In genomic region chr9:19378154-19378553, GRCh38 we compare ENCODE assay signal across 8 cellular contexts. TPM values are rescaled to one million over a fixed set of nuclear protein-coding genes. Genes with fewer than 3 reads are reported as not detected.
DNase-seq lines count a peak whose midpoint lies in the region; ATAC-seq, FAIRE-seq and TF ChIP-seq lines count a peak whose summit lies in the region.

No MANE protein-coding gene starts in this region.

- peaks cover 72% of the 10 kb centered on the region for H3K36me3 Mint-ChIP-seq in activated CD4-positive, alpha-beta T cell treated with anti-CD3 and anti-CD28 coated beads, Interleukin-2, amount 10 ng/mL, durations not matched to agents 24 days and 14 days (ENCODE audit: low read depth)
- H3K36me3 Mint-ChIP-seq in T-helper 17 cell (ENCODE audit: low read depth) = peaks cover 14% of the 10 kb centered on the region
- H3K36me3 Mint-ChIP-seq in stimulated activated effector memory CD8-positive, alpha-beta T cell treated with anti-CD3 and anti-CD28 coated beads, Interleukin-12 subunit alpha, Interleukin-12 subunit beta, amount 100 ng/mL, for 72 hours = peaks cover 79% of the 10 kb centered on the region

- FAIRE-seq in small intestine (lab: Jason Lieb, UNC) (no peak), GM12892 (lab: Jason Lieb, UNC) (no peak)

- H3K4me1 ChIP-seq in small intestine (ENCODE audit: control insufficient read depth in 2 of 2, insufficient read depth in 1 of 2, low read depth in 1 of 2, low read length in 1 of 2) = peaks cover 0 to 3% of the 10 kb centered on the region in 2 donors

- ATAC-seq in T-helper 17 cell = no peak
- ATAC-seq in stimulated activated effector memory CD8-positive, alpha-beta T cell treated with anti-CD3 and anti-CD28 coated beads, Interleukin-12 subunit alpha, Interleukin-12 subunit beta, amount 100 ng/mL, for 72 hours = no peak

- POLR2A ChIA-PET in RWPE1 (lab: Yijun Ruan, JAX; ENCODE audit: low non-redundant PET) = no interaction called here

- H3K36me3 ChIP-seq in small intestine (ENCODE audit: control insufficient read depth in 2 of 2, insufficient read depth in 2 of 2, low read length in 2 of 2) = peaks cover 8 to 15% of the 10 kb centered on the region in 2 donors

- no peak for DNase-seq in activated CD4-positive, alpha-beta T cell treated with anti-CD3 and anti-CD28 coated beads, Interleukin-2, amount 10 ng/mL, durations not matched to agents 24 days and 14 days
- DNase-seq in activated CD4-positive, alpha-beta T cell treated with anti-CD3 and anti-CD28 coated beads, Interleukin-2, amount 50 U/mL, for 4 hours = no peak
- DNase-seq in T-helper 17 cell (no peak), fibroblast of pulmonary artery (ENCODE audit: low read depth) (no peak), small intestine (no peak), GM12892 (ENCODE audit: insufficient read length) (no peak), RWPE1 (ENCODE audit: low spot score) (no peak)
- DNase-seq in stimulated activated effector memory CD8-positive, alpha-beta T cell treated with anti-CD3 and anti-CD28 coated beads, Interleukin-12 subunit alpha, Interleukin-12 subunit beta, amount 100 ng/mL, for 72 hours (ENCODE audit: low spot score in 2 of 2) = no peak

- H3K4me3 ChIP-seq in fibroblast of pulmonary artery (replicated peaks; ENCODE audit: low read depth, low read length) (peak overlapping the region; percentile 73), small intestine (ENCODE audit: low read depth in 1 of 2, low read length in 2 of 2) (no peak overlapping the region)

- H3K4me3 Mint-ChIP-seq in activated CD4-positive, alpha-beta T cell treated with anti-CD3 and anti-CD28 coated beads, Interleukin-2, amount 10 ng/mL, durations not matched to agents 24 days and 14 days = peak overlapping the region; percentile 95
- H3K4me3 Mint-ChIP-seq in T-helper 17 cell = peak overlapping the region; percentile 98
- H3K4me3 Mint-ChIP-seq in stimulated activated effector memory CD8-positive, alpha-beta T cell treated with anti-CD3 and anti-CD28 coated beads, Interleukin-12 subunit alpha, Interleukin-12 subunit beta, amount 100 ng/mL, for 72 hours = peak overlapping the region; percentile 89

- TF ChIP-seq POLR2A in GM12892 (IDR thresholded peaks at IDR 0.05; ENCODE audit: low read depth, low read length) = no peak; the same call in 1 of the 2 replicates

- TF ChIP-seq CTCF in fibroblast of pulmonary artery (IDR thresholded peaks at IDR 0.05; ENCODE audit: low read length, missing control alignments) (no peak), RWPE1 (conservative IDR thresholded peaks at IDR 0.05; ENCODE audit: low read depth) (no peak)

- 12 to 48% (median 27%) methylated on average over 5 of the region's 5 CpGs for WGBS in small intestine, 3 donors

- no peaks in the 10 kb centered on the region for H3K27me3 ChIP-seq in small intestine (ENCODE audit: control insufficient read depth in 2 of 2, insufficient read depth in 2 of 2, low read length in 2 of 2)

- no peaks in the 10 kb centered on the region for H3K9me3 Mint-ChIP-seq in activated CD4-positive, alpha-beta T cell treated with anti-CD3 and anti-CD28 coated beads, Interleukin-2, amount 10 ng/mL, durations not matched to agents 24 days and 14 days
- H3K9me3 Mint-ChIP-seq in stimulated activated effector memory CD8-positive, alpha-beta T cell treated with anti-CD3 and anti-CD28 coated beads, Interleukin-12 subunit alpha, Interleukin-12 subunit beta, amount 100 ng/mL, for 72 hours = no peaks in the 10 kb centered on the region

- CTCF ChIA-PET in RWPE1 (lab: Yijun Ruan, JAX) = interaction anchor here (0.7 kb wide), 1 partner anchor 17 kb away, joined by 3 read pairs; no protein-coding TSS in a partner anchor

- H3K27ac ChIP-seq in small intestine (ENCODE audit: low read depth in 1 of 2, low read length in 1 of 2) (no peak overlapping the region), RWPE1 (no peak overlapping the region)

- H3K27ac Mint-ChIP-seq in activated CD4-positive, alpha-beta T cell treated with anti-CD3 and anti-CD28 coated beads, Interleukin-2, amount 10 ng/mL, durations not matched to agents 24 days and 14 days = peak overlapping the region; percentile 95
- peak overlapping the region; percentile 99 for H3K27ac Mint-ChIP-seq in T-helper 17 cell
- H3K27ac Mint-ChIP-seq in stimulated activated effector memory CD8-positive, alpha-beta T cell treated with anti-CD3 and anti-CD28 coated beads, Interleukin-12 subunit alpha, Interleukin-12 subunit beta, amount 100 ng/mL, for 72 hours = peak overlapping the region; percentile 99

- H3K27me3 Mint-ChIP-seq in activated CD4-positive, alpha-beta T cell treated with anti-CD3 and anti-CD28 coated beads, Interleukin-2, amount 10 ng/mL, durations not matched to agents 24 days and 14 days = no peaks in the 10 kb centered on the region
- H3K27me3 Mint-ChIP-seq in T-helper 17 cell = no peaks in the 10 kb centered on the region

- H3K9me3 ChIP-seq in T-helper 17 cell (ENCODE audit: control insufficient read depth, low read length, poor library complexity, severe bottlenecking) (no peaks in the 10 kb centered on the region), small intestine (ENCODE audit: control insufficient read depth, low read depth) (no peaks in the 10 kb centered on the region)

- peaks cover 45% of the 10 kb centered on the region for H3K4me1 Mint-ChIP-seq in activated CD4-positive, alpha-beta T cell treated with anti-CD3 and anti-CD28 coated beads, Interleukin-2, amount 10 ng/mL, durations not matched to agents 24 days and 14 days
- peaks cover 40% of the 10 kb centered on the region for H3K4me1 Mint-ChIP-seq in T-helper 17 cell
- H3K4me1 Mint-ChIP-seq in stimulated activated effector memory CD8-positive, alpha-beta T cell treated with anti-CD3 and anti-CD28 coated beads, Interleukin-12 subunit alpha, Interleukin-12 subunit beta, amount 100 ng/mL, for 72 hours = peaks cover 52% of the 10 kb centered on the region

- intact Hi-C loops in activated CD4-positive, alpha-beta T cell treated with anti-CD3 and anti-CD28 coated beads, Interleukin-2, amount 10 ng/mL, durations not matched to agents 24 days and 14 days (cut with micrococcal nuclease) = no loop called here

RNA-seq across cellular contexts. Expression of gene RPS6, which starts 1.9 kb away (rescaled TPM):
- total RNA-seq in activated CD4-positive, alpha-beta T cell treated with anti-CD3 and anti-CD28 coated beads, Interleukin-2, amount 10 ng/mL, durations not matched to agents 24 days and 14 days = 2,309 and 2,326 TPM in 2 replicates
- total RNA-seq in T-helper 17 cell = 1,000 to 10,000 TPM; 3,083 to 3,236 TPM
- 1,000 to 10,000 TPM; 1,868 to 4,030 (median 3,204) TPM for polyA plus RNA-seq in small intestine
- 6,811 TPM for polyA plus RNA-seq in GM12892 (2012; ENCODE audit: missing spikeins)

RNA-seq across cellular contexts. Expression of gene ACER2, which starts 30.7 kb away (rescaled TPM):
- total RNA-seq in activated CD4-positive, alpha-beta T cell treated with anti-CD3 and anti-CD28 coated beads, Interleukin-2, amount 10 ng/mL, durations not matched to agents 24 days and 14 days = 0.96 and 1.3 TPM in 2 replicates
- total RNA-seq in T-helper 17 cell = 1 to 10 TPM; 1.8 to 7.8 TPM
- 1 to 10 TPM in 2 of 3 donors, under 1 TPM in 1; 0.45 to 1.1 (median 1.1) TPM for polyA plus RNA-seq in small intestine
- polyA plus RNA-seq in GM12892 (2012; ENCODE audit: missing spikeins) = 3.1 TPM
